ENCODE assay signal across 11 cellular contexts in genomic region chr1:160410412-160411005, GRCh38. TPM values are rescaled to one million over a fixed set of nuclear protein-coding genes. Genes with fewer than 3 reads are reported as not detected.
A peak's percentile ranks its signal among the peaks of the same experiment; 100 is the strongest.
DNase-seq lines count a peak whose midpoint lies in the region; ATAC-seq and TF ChIP-seq lines count a peak whose summit lies in the region.
"Had no signal": no experiment of that assay in that cellular context is flagged by ENCODE, and none has a peak within 500 bp of the region (broad histone marks: within the 10 kb centered on the region; RNA-seq: fewer than 3 reads in every experiment).

No MANE protein-coding gene starts in this region.

- no peaks in the 10 kb centered on the region for H3K9me3 ChIP-seq in hepatocyte (ENCODE audit: low read depth)

- 62% methylated on average over 18 of the region's 18 CpGs for WGBS in hepatocyte (ENCODE audit: low lambda C conversion rate, missing lambda C conversion rate)

- H3K9me2 ChIP-seq in hepatocyte (replicated peaks; ENCODE audit: insufficient read depth), result no peaks in the 10 kb centered on the region

- peaks cover 2% of the 10 kb centered on the region for H4K20me1 ChIP-seq in hepatocyte (ENCODE audit: insufficient read depth, poor library complexity, severe bottlenecking)

- peak; percentile 17 for DNase-seq in DMS 273 (lab: John Stamatoyannopoulos, UW; ENCODE audit: unreplicated experiment)
- no peak for DNase-seq in DMS 273 treated with DMSO at 0.1 percent for 48 hours (lab: John Stamatoyannopoulos, UW)
- DNase-seq in NCI-H69 (lab: John Stamatoyannopoulos, UW), result peak; percentile 65
- DNase-seq in hepatocyte (ENCODE audit: low spot score), result peak; percentile 62
- DNase-seq in GF-D8 (lab: John Stamatoyannopoulos, UW), result no peak
- DNase-seq: cortex of kidney had no signal

- ATAC-seq in GM19023 (IDR thresholded peaks at IDR 0.05; ENCODE audit: unreplicated experiment) (no peak), GM21825 (IDR thresholded peaks at IDR 0.05; ENCODE audit: unreplicated experiment) (no peak)

- H3K79me2 ChIP-seq in hepatocyte, result peaks cover 71% of the 10 kb centered on the region

- TF ChIP-seq CTCF in hepatocyte (IDR thresholded peaks at IDR 0.05; ENCODE audit: poor library complexity), result no peak

- H3K4me3 ChIP-seq in hepatocyte (no peak overlapping the region), rectal smooth muscle tissue (ENCODE audit: low read length) (no peak overlapping the region)

- peak overlapping the region; percentile 57 for H3K4me2 ChIP-seq in hepatocyte

- H3K27me3 ChIP-seq in hepatocyte (no peaks in the 10 kb centered on the region), rectal smooth muscle tissue (ENCODE audit: control insufficient read depth, insufficient read depth, low read length) (no peaks in the 10 kb centered on the region)

- H3K4me1 ChIP-seq in hepatocyte (ENCODE audit: insufficient read depth), result peaks cover 23% of the 10 kb centered on the region
- H3K4me1 ChIP-seq in rectal smooth muscle tissue (ENCODE audit: control insufficient read depth, insufficient read depth, low read length), result peaks cover 7% of the 10 kb centered on the region

- H2AFZ ChIP-seq in hepatocyte, result no peak overlapping the region

- H3K36me3 ChIP-seq in hepatocyte (replicated peaks; ENCODE audit: insufficient read depth, low read depth) (no peaks in the 10 kb centered on the region), rectal smooth muscle tissue (ENCODE audit: control insufficient read depth, insufficient read depth, low read length) (no peaks in the 10 kb centered on the region)

- H3K9ac ChIP-seq in rectal smooth muscle tissue (ENCODE audit: low read length), result no peak overlapping the region

- peak overlapping the region; percentile 93 for H3K27ac ChIP-seq in hepatocyte
- H3K27ac ChIP-seq in rectal smooth muscle tissue (ENCODE audit: low read depth, low read length), result peak overlapping the region; percentile 66
- H3K27ac ChIP-seq: 22Rv1 had no signal

RNA-seq across cellular contexts. Expression of gene VANGL2, which starts 10.1 kb away (rescaled TPM):
- 9.7 and 10.9 TPM in 2 replicates for total RNA-seq in hepatocyte
- 8.2 and 8.9 TPM in 2 replicates for polyA plus RNA-seq in hepatocyte
- polyA plus RNA-seq: IgD-negative memory B cell had no signal

RNA-seq across cellular contexts. Expression of gene NHLH1, which starts 43.6 kb away (rescaled TPM):
- total RNA-seq in hepatocyte, result 0.13 TPM in 1 of 2 replicates, not detected in the other
- polyA plus RNA-seq in hepatocyte, result not detected in 2 replicates
- polyA plus RNA-seq: IgD-negative memory B cell had no signal

Comparison
In these comparisons a context has a peak if more than half of its experiments do, and no peak if none do; other contexts are left out.
1. DNase-seq: peak in DMS 273 (single experiment), NCI-H69 (single experiment) and hepatocyte (single experiment); none in DMS 273 treated with DMSO at 0.1 percent for 48 hours (single experiment) and GF-D8 (single experiment).